In genomic region chr15:56248276-56248675, GRCh38 we compare ENCODE assay signal across 20 cellular contexts. TPM values are rescaled to one million over a fixed set of nuclear protein-coding genes. Genes with fewer than 3 reads are reported as not detected.
DNase-seq lines count a peak whose midpoint lies in the region; ATAC-seq and TF ChIP-seq lines count a peak whose summit lies in the region.
"Had no signal": no experiment of that assay in that cellular context is flagged by ENCODE, and none has a peak within 500 bp of the region (broad histone marks: within the 10 kb centered on the region; RNA-seq: fewer than 3 reads in every experiment).

No MANE protein-coding gene starts in this region.

- peak; percentile 31 for ATAC-seq in left lung
- no peak for ATAC-seq in left lobe of liver
- ATAC-seq: A549, HCT116, HepG2 had no signal

- H3K27ac ChIP-seq in left lung (no peak overlapping the region), stomach (peak overlapping the region in 3 of 5 donors; percentile 25 to 58 (median 29))
- H3K27ac ChIP-seq: 22Rv1, A549, C4-2B had no signal

- TF ChIP-seq EP300 in stomach (IDR thresholded peaks at IDR 0.05), result no peak

- H3K4me3 ChIP-seq in left lung, result no peak overlapping the region
- no peak overlapping the region for H3K4me3 ChIP-seq in stomach
- H3K4me3 ChIP-seq: A549 had no signal

- H3K9me3 ChIP-seq in left lung (no peaks in the 10 kb centered on the region), stomach (no peaks in the 10 kb centered on the region)
- H3K9me3 ChIP-seq: A549, Caco-2 had no signal

- H3K36me3 ChIP-seq in left lung (no peaks in the 10 kb centered on the region), stomach (no peaks in the 10 kb centered on the region)

- peak; percentile 57 for DNase-seq in NCI-H82 (lab: John Stamatoyannopoulos, UW)
- DNase-seq in NCI-H82 treated with DMSO at 0.1 percent for 48 hours (lab: John Stamatoyannopoulos, UW; ENCODE audit: unreplicated experiment), result no peak
- DNase-seq in left lung, result no peak
- DNase-seq in stomach, result no peak
- no peak for DNase-seq in iPS-NIHi11 (ENCODE audit: low spot score)
- DNase-seq in left lobe of liver (ENCODE audit: low spot score), result no peak
- DNase-seq in activated T-cell treated with anti-CD3 and anti-CD28 coated beads for 4 hours, result no peak
- DNase-seq: CD4-positive, alpha-beta T cell; DMS153; DMS79; GDM1; GOT3; H7; HFFc6 had no signal

- no peak for TF ChIP-seq POLR2A in stomach (IDR thresholded peaks at IDR 0.05)

- intact Hi-C loops in left lung (cut with DNase I) (no loop called here), stomach (cut with DNase I; ENCODE audit: low total_unique reads) (loop anchor here (10.0 kb wide), 1 partner anchor 177 kb away; no protein-coding TSS in a partner anchor)

- peaks cover 0 to 4% of the 10 kb centered on the region in 2 donors for H3K27me3 ChIP-seq in left lung
- no peaks in the 10 kb centered on the region for H3K27me3 ChIP-seq in stomach

- TF ChIP-seq CTCF in left lung (IDR thresholded peaks at IDR 0.05), result no peak
- TF ChIP-seq CTCF in stomach (IDR thresholded peaks at IDR 0.05), result no peak

- H3K4me1 ChIP-seq in left lung (peaks cover 10 to 21% of the 10 kb centered on the region in 2 donors), stomach (peaks cover 17 to 48% (median 33%) of the 10 kb centered on the region in 4 donors)

- 26 to 69% (median 59%) methylated on average over 1 of the region's 1 CpG for WGBS in stomach, 5 donors

RNA-seq across cellular contexts. Expression of gene RFX7, which starts 4.6 kb away (rescaled TPM):
- 10 to 100 TPM; 16.7 to 18.2 TPM for total RNA-seq in left lung
- total RNA-seq in stomach, result 10 to 100 TPM in 3 of 5 donors, 1 to 10 TPM in 1, under 1 TPM in 1; 0.58 to 41.4 (median 11.9) TPM
- 1 to 10 TPM; 1.1 to 1.6 (median 1.4) TPM for polyA plus RNA-seq in stomach
- 5.5 TPM for total RNA-seq in left lobe of liver

Comparison
In these comparisons a context has a peak if more than half of its experiments do, and no peak if none do; other contexts are left out.
1. H3K27ac ChIP-seq: peak in stomach (3 of 5); none in left lung (0 of 2).